Comparison of ENCODE assay signal across 8 cellular contexts in the genomic region with DNA sequence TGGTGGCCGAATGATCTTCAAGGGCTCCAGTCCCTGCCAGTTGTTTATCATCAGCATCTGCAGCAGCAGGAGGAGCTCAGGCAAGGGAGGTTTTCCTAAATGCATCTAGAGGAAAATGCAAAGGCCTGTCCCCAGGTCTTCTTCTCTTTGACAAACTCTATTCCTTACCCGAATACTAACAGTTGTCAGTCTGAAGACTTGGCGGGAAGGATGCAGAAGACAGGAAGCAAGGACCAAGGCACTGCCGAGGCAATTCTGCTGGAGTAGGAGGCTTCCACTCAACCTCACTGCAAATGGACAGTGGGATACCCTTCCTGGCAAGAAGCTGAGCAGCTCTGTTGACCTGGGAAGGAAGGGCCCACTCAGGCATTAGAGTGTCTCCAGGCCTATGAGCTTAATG.
"Had no signal": no experiment of that assay in that cellular context is flagged by ENCODE, and none has a peak within 500 bp of the region (broad histone marks: within the 10 kb centered on the region; RNA-seq: fewer than 3 reads in every experiment).

No MANE protein-coding gene starts in this region.

- H3K4me3 Mint-ChIP-seq: GM23338, H9, HFFc6 had no signal

- H3K4me2 ChIP-seq: GM23338 had no signal

- H3K9me3 ChIP-seq: HAP-1 had no signal

- H3K27ac ChIP-seq: GM23248 had no signal

- H2AFZ ChIP-seq: GM23248, GM23338 had no signal

- H3K27ac Mint-ChIP-seq: GM23338, H9, HFFc6 had no signal

- H3K9me3 Mint-ChIP-seq: GM23338, H9 had no signal

- H3K4me1 ChIP-seq: HAP-1 had no signal

- DNase-seq: GM23248, GOT3, H7, H9, HCEC 1CT, HFFc6 had no signal

- H3K4me3 ChIP-seq: GM23248, GM23338, HAP-1 had no signal

- H3K36me3 ChIP-seq: HAP-1 had no signal

- H3K9ac ChIP-seq: GM23248 had no signal
